1 cellular context compared by ENCODE assay signal in the genomic region with DNA sequence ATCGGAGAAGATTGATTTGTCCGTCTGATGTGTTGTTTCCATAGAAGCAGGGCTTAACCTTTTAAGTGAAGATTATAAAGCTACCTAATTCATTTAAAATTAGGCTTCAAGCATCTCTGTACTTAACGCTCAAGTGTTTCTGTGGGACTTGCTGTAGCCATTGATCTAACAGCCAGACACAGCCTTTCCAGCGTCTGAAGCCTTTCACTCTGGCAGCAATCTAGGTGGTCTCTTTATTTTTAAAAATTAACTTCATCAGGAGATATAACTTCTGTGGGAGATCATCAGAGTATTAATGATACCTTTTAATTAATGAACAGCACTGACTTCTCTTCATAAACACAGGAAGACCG.
TF ChIP-seq lines count a peak whose summit lies in the region.

No MANE protein-coding gene starts in this region.

TF ChIP-seq in GM23338, 12 proteins besides CTCF, POLR2A, EP300 and RAD21 (continued from another document):
- TF ChIP-seq, protein P1, sequence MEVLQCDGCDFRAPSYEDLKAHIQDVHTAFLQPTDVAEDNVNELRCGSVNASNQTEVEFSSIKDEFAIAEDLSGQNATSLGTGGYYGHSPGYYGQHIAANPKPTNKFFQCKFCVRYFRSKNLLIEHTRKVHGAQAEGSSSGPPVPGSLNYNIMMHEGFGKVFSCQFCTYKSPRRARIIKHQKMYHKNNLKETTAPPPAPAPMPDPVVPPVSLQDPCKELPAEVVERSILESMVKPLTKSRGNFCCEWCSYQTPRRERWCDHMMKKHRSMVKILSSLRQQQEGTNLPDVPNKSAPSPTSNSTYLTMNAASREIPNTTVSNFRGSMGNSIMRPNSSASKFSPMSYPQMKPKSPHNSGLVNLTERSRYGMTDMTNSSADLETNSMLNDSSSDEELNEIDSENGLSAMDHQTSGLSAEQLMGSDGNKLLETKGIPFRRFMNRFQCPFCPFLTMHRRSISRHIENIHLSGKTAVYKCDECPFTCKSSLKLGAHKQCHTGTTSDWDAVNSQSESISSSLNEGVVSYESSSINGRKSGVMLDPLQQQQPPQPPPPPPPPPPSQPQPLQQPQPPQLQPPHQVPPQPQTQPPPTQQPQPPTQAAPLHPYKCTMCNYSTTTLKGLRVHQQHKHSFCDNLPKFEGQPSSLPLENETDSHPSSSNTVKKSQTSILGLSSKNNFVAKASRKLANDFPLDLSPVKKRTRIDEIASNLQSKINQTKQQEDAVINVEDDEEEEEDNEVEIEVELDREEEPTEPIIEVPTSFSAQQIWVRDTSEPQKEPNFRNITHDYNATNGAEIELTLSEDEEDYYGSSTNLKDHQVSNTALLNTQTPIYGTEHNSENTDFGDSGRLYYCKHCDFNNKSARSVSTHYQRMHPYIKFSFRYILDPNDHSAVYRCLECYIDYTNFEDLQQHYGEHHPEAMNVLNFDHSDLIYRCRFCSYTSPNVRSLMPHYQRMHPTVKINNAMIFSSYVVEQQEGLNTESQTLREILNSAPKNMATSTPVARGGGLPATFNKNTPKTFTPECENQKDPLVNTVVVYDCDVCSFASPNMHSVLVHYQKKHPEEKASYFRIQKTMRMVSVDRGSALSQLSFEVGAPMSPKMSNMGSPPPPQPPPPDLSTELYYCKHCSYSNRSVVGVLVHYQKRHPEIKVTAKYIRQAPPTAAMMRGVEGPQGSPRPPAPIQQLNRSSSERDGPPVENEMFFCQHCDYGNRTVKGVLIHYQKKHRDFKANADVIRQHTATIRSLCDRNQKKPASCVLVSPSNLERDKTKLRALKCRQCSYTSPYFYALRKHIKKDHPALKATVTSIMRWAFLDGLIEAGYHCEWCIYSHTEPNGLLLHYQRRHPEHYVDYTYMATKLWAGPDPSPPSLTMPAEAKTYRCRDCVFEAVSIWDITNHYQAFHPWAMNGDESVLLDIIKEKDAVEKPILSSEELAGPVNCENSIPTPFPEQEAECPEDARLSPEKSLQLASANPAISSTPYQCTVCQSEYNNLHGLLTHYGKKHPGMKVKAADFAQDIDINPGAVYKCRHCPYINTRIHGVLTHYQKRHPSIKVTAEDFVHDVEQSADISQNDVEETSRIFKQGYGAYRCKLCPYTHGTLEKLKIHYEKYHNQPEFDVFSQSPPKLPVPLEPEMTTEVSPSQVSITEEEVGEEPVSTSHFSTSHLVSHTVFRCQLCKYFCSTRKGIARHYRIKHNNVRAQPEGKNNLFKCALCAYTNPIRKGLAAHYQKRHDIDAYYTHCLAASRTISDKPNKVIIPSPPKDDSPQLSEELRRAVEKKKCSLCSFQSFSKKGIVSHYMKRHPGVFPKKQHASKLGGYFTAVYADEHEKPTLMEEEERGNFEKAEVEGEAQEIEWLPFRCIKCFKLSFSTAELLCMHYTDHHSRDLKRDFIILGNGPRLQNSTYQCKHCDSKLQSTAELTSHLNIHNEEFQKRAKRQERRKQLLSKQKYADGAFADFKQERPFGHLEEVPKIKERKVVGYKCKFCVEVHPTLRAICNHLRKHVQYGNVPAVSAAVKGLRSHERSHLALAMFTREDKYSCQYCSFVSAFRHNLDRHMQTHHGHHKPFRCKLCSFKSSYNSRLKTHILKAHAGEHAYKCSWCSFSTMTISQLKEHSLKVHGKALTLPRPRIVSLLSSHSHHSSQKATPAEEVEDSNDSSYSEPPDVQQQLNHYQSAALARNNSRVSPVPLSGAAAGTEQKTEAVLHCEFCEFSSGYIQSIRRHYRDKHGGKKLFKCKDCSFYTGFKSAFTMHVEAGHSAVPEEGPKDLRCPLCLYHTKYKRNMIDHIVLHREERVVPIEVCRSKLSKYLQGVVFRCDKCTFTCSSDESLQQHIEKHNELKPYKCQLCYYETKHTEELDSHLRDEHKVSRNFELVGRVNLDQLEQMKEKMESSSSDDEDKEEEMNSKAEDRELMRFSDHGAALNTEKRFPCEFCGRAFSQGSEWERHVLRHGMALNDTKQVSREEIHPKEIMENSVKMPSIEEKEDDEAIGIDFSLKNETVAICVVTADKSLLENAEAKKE (CRISPR knock-in tag; IDR thresholded peaks at IDR 0.05): no peak
- TF ChIP-seq, protein P2, sequence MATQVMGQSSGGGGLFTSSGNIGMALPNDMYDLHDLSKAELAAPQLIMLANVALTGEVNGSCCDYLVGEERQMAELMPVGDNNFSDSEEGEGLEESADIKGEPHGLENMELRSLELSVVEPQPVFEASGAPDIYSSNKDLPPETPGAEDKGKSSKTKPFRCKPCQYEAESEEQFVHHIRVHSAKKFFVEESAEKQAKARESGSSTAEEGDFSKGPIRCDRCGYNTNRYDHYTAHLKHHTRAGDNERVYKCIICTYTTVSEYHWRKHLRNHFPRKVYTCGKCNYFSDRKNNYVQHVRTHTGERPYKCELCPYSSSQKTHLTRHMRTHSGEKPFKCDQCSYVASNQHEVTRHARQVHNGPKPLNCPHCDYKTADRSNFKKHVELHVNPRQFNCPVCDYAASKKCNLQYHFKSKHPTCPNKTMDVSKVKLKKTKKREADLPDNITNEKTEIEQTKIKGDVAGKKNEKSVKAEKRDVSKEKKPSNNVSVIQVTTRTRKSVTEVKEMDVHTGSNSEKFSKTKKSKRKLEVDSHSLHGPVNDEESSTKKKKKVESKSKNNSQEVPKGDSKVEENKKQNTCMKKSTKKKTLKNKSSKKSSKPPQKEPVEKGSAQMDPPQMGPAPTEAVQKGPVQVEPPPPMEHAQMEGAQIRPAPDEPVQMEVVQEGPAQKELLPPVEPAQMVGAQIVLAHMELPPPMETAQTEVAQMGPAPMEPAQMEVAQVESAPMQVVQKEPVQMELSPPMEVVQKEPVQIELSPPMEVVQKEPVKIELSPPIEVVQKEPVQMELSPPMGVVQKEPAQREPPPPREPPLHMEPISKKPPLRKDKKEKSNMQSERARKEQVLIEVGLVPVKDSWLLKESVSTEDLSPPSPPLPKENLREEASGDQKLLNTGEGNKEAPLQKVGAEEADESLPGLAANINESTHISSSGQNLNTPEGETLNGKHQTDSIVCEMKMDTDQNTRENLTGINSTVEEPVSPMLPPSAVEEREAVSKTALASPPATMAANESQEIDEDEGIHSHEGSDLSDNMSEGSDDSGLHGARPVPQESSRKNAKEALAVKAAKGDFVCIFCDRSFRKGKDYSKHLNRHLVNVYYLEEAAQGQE (IDR thresholded peaks at IDR 0.05; ENCODE audit: unreplicated experiment): no peak
- TF ChIP-seq ZNF331 (CRISPR knock-in tag; IDR thresholded peaks at IDR 0.05; ENCODE audit: low read depth): no peak
- TF ChIP-seq, protein P3, sequence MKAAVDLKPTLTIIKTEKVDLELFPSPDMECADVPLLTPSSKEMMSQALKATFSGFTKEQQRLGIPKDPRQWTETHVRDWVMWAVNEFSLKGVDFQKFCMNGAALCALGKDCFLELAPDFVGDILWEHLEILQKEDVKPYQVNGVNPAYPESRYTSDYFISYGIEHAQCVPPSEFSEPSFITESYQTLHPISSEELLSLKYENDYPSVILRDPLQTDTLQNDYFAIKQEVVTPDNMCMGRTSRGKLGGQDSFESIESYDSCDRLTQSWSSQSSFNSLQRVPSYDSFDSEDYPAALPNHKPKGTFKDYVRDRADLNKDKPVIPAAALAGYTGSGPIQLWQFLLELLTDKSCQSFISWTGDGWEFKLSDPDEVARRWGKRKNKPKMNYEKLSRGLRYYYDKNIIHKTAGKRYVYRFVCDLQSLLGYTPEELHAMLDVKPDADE (IDR thresholded peaks at IDR 0.05): no peak
- TF ChIP-seq POLR2AphosphoS5 (IDR thresholded peaks at IDR 0.05; ENCODE audit: low read depth): no peak
- no peak for TF ChIP-seq EZH2 (IDR thresholded peaks at IDR 0.05; ENCODE audit: low read depth, unreplicated experiment)
- TF ChIP-seq ZNF114 (CRISPR knock-in tag; IDR thresholded peaks at IDR 0.05): no peak
- no peak for TF ChIP-seq EZH2phosphoT487 (IDR thresholded peaks at IDR 0.05; ENCODE audit: unreplicated experiment)
- no peak for TF ChIP-seq JUNB (IDR thresholded peaks at IDR 0.05; ENCODE audit: unreplicated experiment)
- no peak for TF ChIP-seq CREB1 (CRISPR knock-in tag; IDR thresholded peaks at IDR 0.05; ENCODE audit: low read depth)
